17 cellular contexts compared by ENCODE assay signal in genomic region chr1:14809186-14809981, GRCh38.
DNase-seq lines count a peak whose midpoint lies in the region; ATAC-seq and TF ChIP-seq lines count a peak whose summit lies in the region.
"Had no signal": no experiment of that assay in that cellular context is flagged by ENCODE, and none has a peak within 500 bp of the region (broad histone marks: within the 10 kb centered on the region; RNA-seq: fewer than 3 reads in every experiment).

No MANE protein-coding gene starts in this region.

- no peak for TF ChIP-seq CTCF in DND-41 (IDR thresholded peaks at IDR 0.05; ENCODE audit: borderline replicate concordance, extremely low read depth, low read length, poor library complexity, severe bottlenecking)
- TF ChIP-seq CTCF in MM.1S (IDR thresholded peaks at IDR 0.05; ENCODE audit: low read length) = no peak
- no peak for TF ChIP-seq CTCF in Peyer's patch (IDR thresholded peaks at IDR 0.05)

- H3K79me1 ChIP-seq in neuronal stem cell (ENCODE audit: low read depth, low read length) = no peaks in the 10 kb centered on the region

- H3K9me3 ChIP-seq in DND-41 (ENCODE audit: insufficient read depth, low read length, severe bottlenecking) = peaks cover 15% of the 10 kb centered on the region
- no peaks in the 10 kb centered on the region for H3K9me3 ChIP-seq in MM.1S (replicated peaks; ENCODE audit: insufficient read depth, low read length)
- H3K9me3 ChIP-seq in neuronal stem cell (replicated peaks in 1 of 2; ENCODE audit: control insufficient read depth in 2 of 2, insufficient read depth in 1 of 2, low read depth in 1 of 2, low read length in 2 of 2) = peaks cover 13 to 36% of the 10 kb centered on the region in 2 donors
- H3K9me3 ChIP-seq in effector memory CD4-positive, alpha-beta T cell (ENCODE audit: control insufficient read depth, low read length) = no peaks in the 10 kb centered on the region
- peaks cover 0 to 11% (median 5%) of the 10 kb centered on the region in 4 donors for H3K9me3 ChIP-seq in Peyer's patch

- H3K4me2 ChIP-seq in DND-41 (ENCODE audit: insufficient read depth, low read length) = no peak overlapping the region
- H3K4me2 ChIP-seq in MM.1S (ENCODE audit: low read depth, low read length) = peak overlapping the region; percentile 19; the same call in 1 of the 2 replicates
- H3K4me2 ChIP-seq in neuronal stem cell (ENCODE audit: insufficient read depth, low read length, poor library complexity, severe bottlenecking) = no peak overlapping the region
- H3K4me2 ChIP-seq: GM23338 had no signal

- no peak overlapping the region for H2BK120ac ChIP-seq in neuronal stem cell (ENCODE audit: low read depth, low read length)

- no peak overlapping the region for H3K14ac ChIP-seq in neuronal stem cell (ENCODE audit: low read length)

- no peak overlapping the region for H3K9ac ChIP-seq in DND-41 (ENCODE audit: low read depth, low read length)
- H3K9ac ChIP-seq in MM.1S (ENCODE audit: low read length) = no peak overlapping the region
- H3K9ac ChIP-seq in neuronal stem cell (ENCODE audit: low read depth, low read length, poor library complexity) = no peak overlapping the region
- H3K9ac ChIP-seq: BLaER1 had no signal

- H3K27ac ChIP-seq in DND-41 (ENCODE audit: low read length) (no peak overlapping the region), MM.1S (ENCODE audit: low read length) (peak overlapping the region; percentile 24; the same call in 1 of the 2 replicates), neuronal stem cell (replicated peaks; ENCODE audit: low read length) (no peak overlapping the region), substantia nigra (ENCODE audit: low read depth, low read length, poor library complexity, severe bottlenecking) (no peak overlapping the region), Peyer's patch (no peak overlapping the region)
- no peak overlapping the region for H3K27ac ChIP-seq in effector memory CD4-positive, alpha-beta T cell (ENCODE audit: insufficient read depth, low read length, poor library complexity, severe bottlenecking)
- H3K27ac ChIP-seq: BLaER1 had no signal

- H2AFZ ChIP-seq in DND-41 (ENCODE audit: low read depth, low read length) (no peak overlapping the region), MM.1S (ENCODE audit: low read length) (peak overlapping the region; percentile 29; the same call in 1 of the 2 replicates), neuronal stem cell (ENCODE audit: low read length) (no peak overlapping the region)
- H2AFZ ChIP-seq: GM23338 had no signal

- H3K27me3 ChIP-seq in DND-41 (ENCODE audit: insufficient read depth, low read length, poor library complexity) (no peaks in the 10 kb centered on the region), MM.1S (replicated peaks; ENCODE audit: insufficient read depth, low read length) (no peaks in the 10 kb centered on the region), neuronal stem cell (ENCODE audit: control insufficient read depth in 3 of 3, insufficient read depth in 3 of 3, low read depth in 1 of 3, low read length in 3 of 3) (no peaks in the 10 kb centered on the region), Peyer's patch (no peaks in the 10 kb centered on the region)
- H3K27me3 ChIP-seq in effector memory CD4-positive, alpha-beta T cell (replicated peaks; ENCODE audit: control insufficient read depth, insufficient read depth, low read length, poor library complexity, severe bottlenecking) = no peaks in the 10 kb centered on the region
- H3K27me3 ChIP-seq: BLaER1 had no signal

- H3F3A ChIP-seq in MM.1S (ENCODE audit: insufficient read depth, low read length) = no peaks in the 10 kb centered on the region

- no peak overlapping the region for H4K8ac ChIP-seq in neuronal stem cell (ENCODE audit: low read depth, low read length)

- no peak overlapping the region for H2AK5ac ChIP-seq in neuronal stem cell (ENCODE audit: low read depth, low read length)

- H3K36me3 ChIP-seq in DND-41 (ENCODE audit: insufficient read depth, low read length) = no peaks in the 10 kb centered on the region
- no peaks in the 10 kb centered on the region for H3K36me3 ChIP-seq in MM.1S (replicated peaks; ENCODE audit: insufficient read depth, low read length)
- H3K36me3 ChIP-seq in neuronal stem cell (replicated peaks in 1 of 2; ENCODE audit: control insufficient read depth in 2 of 2, insufficient read depth in 2 of 2, low read length in 2 of 2) = peaks cover 0 to 37% of the 10 kb centered on the region in 2 donors
- no peaks in the 10 kb centered on the region for H3K36me3 ChIP-seq in effector memory CD4-positive, alpha-beta T cell (ENCODE audit: control insufficient read depth, insufficient read depth, low read length)
- H3K36me3 ChIP-seq in Peyer's patch = no peaks in the 10 kb centered on the region
- H3K36me3 ChIP-seq: BLaER1 had no signal

- no peak overlapping the region for H2BK12ac ChIP-seq in neuronal stem cell (ENCODE audit: low read length)

- no peaks in the 10 kb centered on the region for H3K9me3 Mint-ChIP-seq in central memory CD8-positive, alpha-beta T cell

- ATAC-seq in DND-41 (ENCODE audit: insufficient read depth, low read depth) = peak; percentile 22; the same call in 1 of the 3 replicates
- no peak for ATAC-seq in central memory CD8-positive, alpha-beta T cell (replicated peaks; ENCODE audit: extremely low read depth, poor library complexity, severe bottlenecking)
- ATAC-seq: GM23338 had no signal

- no peaks in the 10 kb centered on the region for H4K20me1 ChIP-seq in DND-41 (ENCODE audit: insufficient read depth, low read length)
- H4K20me1 ChIP-seq in MM.1S (ENCODE audit: insufficient read depth, low read length) = no peaks in the 10 kb centered on the region
- H4K20me1 ChIP-seq: BLaER1 had no signal

- no peak for TF ChIP-seq POLR2A in Peyer's patch (IDR thresholded peaks at IDR 0.05)

- no CpG with 5 or more reads among the region's 9 CpGs for WGBS in neuronal stem cell (ENCODE audit: extremely low coverage in 2 of 2, insufficient read length in 2 of 2, insufficient replicate concordance in 1 of 2), 2 donors

- no peak for DNase-seq in DND-41
- peak; percentile 33 for DNase-seq in MM.1S
- no peak for DNase-seq in central memory CD8-positive, alpha-beta T cell (ENCODE audit: low spot score in 2 of 2)
- no peak for DNase-seq in neuronal stem cell (ENCODE audit: low spot score)
- DNase-seq in activated T-cell treated with anti-CD3 and anti-CD28 coated beads, Interleukin-2, amount 50 U/mL, for 1 hour = no peak
- DNase-seq in effector memory CD4-positive, alpha-beta T cell = no peak
- DNase-seq in substantia nigra (lab: John Stamatoyannopoulos, UW) = no peak
- no peak for DNase-seq in Peyer's patch
- DNase-seq: 8988T; CD4-positive, alpha-beta memory T cell; DMS153; DMS79; GF-D8; HCEC 1CT had no signal

- H3K4me3 Mint-ChIP-seq in central memory CD8-positive, alpha-beta T cell = no peak overlapping the region
- H3K4me3 Mint-ChIP-seq: CD14-positive monocyte; CD4-positive, alpha-beta memory T cell; GM23338 had no signal

- H3K36me3 Mint-ChIP-seq in central memory CD8-positive, alpha-beta T cell (ENCODE audit: insufficient read depth) = no peaks in the 10 kb centered on the region
- H3K36me3 Mint-ChIP-seq: CD14-positive monocyte had no signal

- no peak overlapping the region for H2BK15ac ChIP-seq in neuronal stem cell (ENCODE audit: low read length)

- peak overlapping the region; percentile 29 for H3K27ac Mint-ChIP-seq in central memory CD8-positive, alpha-beta T cell (ENCODE audit: low read depth)
- H3K27ac Mint-ChIP-seq: CD14-positive monocyte, GM23338 had no signal

- no peak overlapping the region for H3K4me3 ChIP-seq in DND-41 (ENCODE audit: low read depth in 1 of 2, low read length in 2 of 2)
- H3K4me3 ChIP-seq in MM.1S (ENCODE audit: low read length) = no peak overlapping the region
- no peak overlapping the region for H3K4me3 ChIP-seq in neuronal stem cell (ENCODE audit: low read length in 2 of 2)
- no peak overlapping the region for H3K4me3 ChIP-seq in effector memory CD4-positive, alpha-beta T cell (ENCODE audit: insufficient read depth, low read depth, low read length, poor library complexity, severe bottlenecking)
- no peak overlapping the region for H3K4me3 ChIP-seq in Peyer's patch
- H3K4me3 ChIP-seq: BLaER1, GM23338 had no signal

- H3K4me1 Mint-ChIP-seq in central memory CD8-positive, alpha-beta T cell = peaks cover 8% of the 10 kb centered on the region
- H3K4me1 Mint-ChIP-seq: CD14-positive monocyte; CD4-positive, alpha-beta memory T cell; GM23338 had no signal

- no peaks in the 10 kb centered on the region for H3K9me2 ChIP-seq in MM.1S (replicated peaks; ENCODE audit: insufficient read depth, low read length)

- H3K27me3 Mint-ChIP-seq in central memory CD8-positive, alpha-beta T cell = peaks cover 6% of the 10 kb centered on the region

- peak overlapping the region; percentile 16 for H3K18ac ChIP-seq in neuronal stem cell (ENCODE audit: low read length)

- H3K79me2 ChIP-seq in DND-41 (ENCODE audit: insufficient read depth, low read length) (no peaks in the 10 kb centered on the region), MM.1S (ENCODE audit: low read length) (no peaks in the 10 kb centered on the region)

- no peak overlapping the region for H4K91ac ChIP-seq in neuronal stem cell (ENCODE audit: low read depth, low read length, poor library complexity)

- no peak overlapping the region for H3K23ac ChIP-seq in neuronal stem cell (ENCODE audit: low read depth, low read length, poor library complexity)

- H2BK5ac ChIP-seq in neuronal stem cell (ENCODE audit: low read length) = no peak overlapping the region

- H3K4me1 ChIP-seq in DND-41 (ENCODE audit: insufficient read depth, low read length) (peaks cover 7% of the 10 kb centered on the region; the same call in 1 of the 2 replicates), MM.1S (ENCODE audit: low read length) (peaks cover 6% of the 10 kb centered on the region; the same call in 1 of the 2 replicates), neuronal stem cell (ENCODE audit: control insufficient read depth in 2 of 2, insufficient read depth in 1 of 2, low read depth in 1 of 2, low read length in 2 of 2) (peaks cover 0 to 4% of the 10 kb centered on the region in 2 donors), Peyer's patch (no peaks in the 10 kb centered on the region)
- no peaks in the 10 kb centered on the region for H3K4me1 ChIP-seq in effector memory CD4-positive, alpha-beta T cell (ENCODE audit: control insufficient read depth, insufficient read depth, low read length, poor library complexity, severe bottlenecking)

- no peak overlapping the region for H3K4ac ChIP-seq in neuronal stem cell (ENCODE audit: low read length)
